1 cellular context compared by ENCODE assay signal in the genomic region with DNA sequence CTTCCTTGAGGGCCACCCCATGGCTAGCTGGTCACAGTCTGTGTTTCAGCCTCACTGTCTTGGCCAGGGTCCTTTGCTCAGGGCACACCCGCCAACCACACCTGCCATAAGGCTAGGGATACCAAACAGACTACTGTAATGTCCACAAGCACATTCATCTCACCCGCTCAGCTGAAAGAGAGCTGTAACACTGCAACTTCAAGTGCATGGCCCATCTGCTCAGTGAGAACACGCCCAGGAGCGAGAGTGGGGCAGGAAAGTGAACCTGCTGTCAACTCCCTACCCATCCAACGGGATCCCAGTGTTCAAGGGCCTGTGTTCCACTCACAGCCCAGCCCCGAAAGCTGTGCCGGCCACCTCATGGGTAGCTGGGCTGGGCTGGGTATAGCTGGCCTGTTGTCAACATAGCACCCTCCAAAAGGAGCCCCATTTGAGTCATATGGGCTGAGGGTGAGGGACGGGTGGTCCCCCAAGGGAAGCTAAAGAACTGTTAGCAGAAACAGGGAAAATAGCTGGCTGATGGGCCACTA.
TF ChIP-seq lines count a peak whose summit lies in the region.

No MANE protein-coding gene starts in this region.

TF ChIP-seq in H1, 55 proteins besides CTCF, POLR2A, EP300 and RAD21 (continued from another document):
- TF ChIP-seq ATF2 (IDR thresholded peaks at IDR 0.05; ENCODE audit: low read length) (no peak), SUZ12 (IDR thresholded peaks at IDR 0.05; ENCODE audit: low read length) (no peak), MAFK (IDR thresholded peaks at IDR 0.05; ENCODE audit: low read depth, low read length) (no peak), KDM5A (IDR thresholded peaks at IDR 0.05; ENCODE audit: low read length) (no peak), HDAC2 (IDR thresholded peaks at IDR 0.05; ENCODE audit: borderline replicate concordance in 1 of 2, low read depth in 2 of 2, low read length in 2 of 2) (no peak), NANOG (IDR thresholded peaks at IDR 0.05; ENCODE audit: insufficient read depth, low read depth, low read length, poor library complexity, severe bottlenecking) (no peak), KDM4A (IDR thresholded peaks at IDR 0.05; ENCODE audit: low read depth, low read length, severe bottlenecking) (no peak), ASH2L (IDR thresholded peaks at IDR 0.05; ENCODE audit: low read length) (no peak), YY1 (IDR thresholded peaks at IDR 0.05; ENCODE audit: low read depth, low read length) (no peak)
- TF ChIP-seq, protein P1, sequence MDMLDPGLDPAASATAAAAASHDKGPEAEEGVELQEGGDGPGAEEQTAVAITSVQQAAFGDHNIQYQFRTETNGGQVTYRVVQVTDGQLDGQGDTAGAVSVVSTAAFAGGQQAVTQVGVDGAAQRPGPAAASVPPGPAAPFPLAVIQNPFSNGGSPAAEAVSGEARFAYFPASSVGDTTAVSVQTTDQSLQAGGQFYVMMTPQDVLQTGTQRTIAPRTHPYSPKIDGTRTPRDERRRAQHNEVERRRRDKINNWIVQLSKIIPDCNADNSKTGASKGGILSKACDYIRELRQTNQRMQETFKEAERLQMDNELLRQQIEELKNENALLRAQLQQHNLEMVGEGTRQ (IDR thresholded peaks at IDR 0.05; ENCODE audit: low read length), result no peak
